Comparison of ENCODE assay signal across 36 cellular contexts in the genomic region with DNA sequence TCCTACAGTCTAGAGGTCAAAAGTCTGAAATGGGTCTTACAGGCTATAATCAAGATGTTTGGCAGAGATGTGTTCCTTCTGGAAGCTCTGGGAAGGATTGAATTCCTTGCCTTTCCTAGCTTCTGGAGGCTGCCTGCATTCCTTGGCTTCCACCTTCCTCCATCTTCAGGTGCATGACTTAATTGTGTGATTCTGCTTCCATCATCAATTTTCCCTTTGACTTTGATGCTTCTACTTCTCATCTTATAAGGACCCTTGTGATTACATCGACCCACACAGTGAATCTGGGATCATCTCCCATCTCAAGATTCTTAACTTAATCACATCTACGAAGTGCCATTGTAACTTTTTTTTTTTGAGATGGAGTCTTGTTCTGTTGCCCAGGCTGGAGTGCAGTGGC.
"Had no signal": no experiment of that assay in that cellular context is flagged by ENCODE, and none has a peak within 500 bp of the region (broad histone marks: within the 10 kb centered on the region; RNA-seq: fewer than 3 reads in every experiment).

No MANE protein-coding gene starts in this region.

- H3K27ac ChIP-seq: adrenal gland, body of pancreas, brain microvascular endothelial cell, breast epithelium, WERI-Rb-1 had no signal

- H3K9me3 ChIP-seq: adrenal gland, body of pancreas, breast epithelium had no signal

- H3K9me3 Mint-ChIP-seq: activated CD4-positive, alpha-beta memory T cell treated with anti-CD3 and anti-CD28 coated beads, Interleukin-2, amount 10 ng/mL, durations not matched to agents 7 days and 5 days; activated CD4-positive, alpha-beta T cell treated with anti-CD3 and anti-CD28 coated beads, Interleukin-2, amount 10 ng/mL, durations not matched to agents 7 days and 5 days; activated naive CD4-positive, alpha-beta T cell treated with anti-CD3 and anti-CD28 coated beads, Interleukin-2, amount 10 ng/mL, durations not matched to agents 7 days and 5 days; activated naive CD4-positive, alpha-beta T cell treated with anti-CD3 and anti-CD28 coated beads, Interleukin-2, amount 50 U/mL, for 24 hours; activated naive CD8-positive, alpha-beta T cell treated with anti-CD3 and anti-CD28 coated beads for 36 hours; activated T-cell treated with anti-CD3 and anti-CD28 coated beads, Interleukin-2, amount 50 U/mL, for 24 hours; activated T-helper 2 cell treated with anti-CD3 and anti-CD28 coated beads, Interferon-gamma antibody, Interleukin-2, Interleukin-4, amounts not matched to agents 10 μg/mL and 5 μg/mL and 100 μg/mL, durations not matched to agents 14 hours and 24 hours and 36 hours; T-helper 1 cell treated with Interleukin-12 subunit alpha and Interleukin-12 subunit beta and Interleukin-4 antibody, amounts not matched to agents 30 μg/mL and 1 μg/mL, for 36 hours; T-helper 2 cell treated with Interferon-gamma antibody and Interleukin-4, amounts not matched to agents 5 μg/mL and 100 μg/mL, for 36 hours; WTC11 had no signal

- H3K27ac Mint-ChIP-seq: activated CD4-positive, alpha-beta memory T cell treated with anti-CD3 and anti-CD28 coated beads, Interleukin-2, amount 10 ng/mL, durations not matched to agents 7 days and 5 days; activated CD4-positive, alpha-beta T cell treated with anti-CD3 and anti-CD28 coated beads for 36 hours; activated CD4-positive, alpha-beta T cell treated with anti-CD3 and anti-CD28 coated beads, Interleukin-2, amount 10 ng/mL, durations not matched to agents 7 days and 5 days; activated CD8-positive, alpha-beta memory T cell treated with anti-CD3 and anti-CD28 coated beads, Interleukin-2, amount 10 ng/mL, durations not matched to agents 7 days and 5 days; activated CD8-positive, alpha-beta T cell treated with anti-CD3 and anti-CD28 coated beads, Interleukin-2, amount 10 ng/mL, durations not matched to agents 7 days and 5 days; activated naive CD4-positive, alpha-beta T cell treated with anti-CD3 and anti-CD28 coated beads, Interleukin-2, amount 10 ng/mL, durations not matched to agents 7 days and 5 days; activated naive CD4-positive, alpha-beta T cell treated with anti-CD3 and anti-CD28 coated beads, Interleukin-2, amount 50 U/mL, for 24 hours; activated naive CD8-positive, alpha-beta T cell treated with anti-CD3 and anti-CD28 coated beads for 36 hours; activated T-cell treated with anti-CD3 and anti-CD28 coated beads, Interleukin-2, amount 50 U/mL, for 24 hours; activated T-helper 2 cell treated with anti-CD3 and anti-CD28 coated beads, Interferon-gamma antibody, Interleukin-2, Interleukin-4, amounts not matched to agents 10 μg/mL and 5 μg/mL and 100 μg/mL, durations not matched to agents 14 hours and 24 hours and 36 hours; T-helper 1 cell treated with Interleukin-12 subunit alpha and Interleukin-12 subunit beta and Interleukin-4 antibody, amounts not matched to agents 30 μg/mL and 1 μg/mL, for 36 hours; T-helper 2 cell treated with Interferon-gamma antibody and Interleukin-4, amounts not matched to agents 5 μg/mL and 100 μg/mL, for 36 hours; WTC11 had no signal

- H3K4me1 ChIP-seq: adrenal gland, body of pancreas, breast epithelium had no signal

- FAIRE-seq: astrocyte had no signal

- H3K4me3 ChIP-seq: adrenal gland, body of pancreas, breast epithelium had no signal

- DNase-seq: activated CD4-positive, alpha-beta memory T cell treated with anti-CD3 and anti-CD28 coated beads, Interleukin-2, amount 10 ng/mL, durations not matched to agents 7 days and 5 days; activated CD4-positive, alpha-beta T cell treated with anti-CD3 and anti-CD28 coated beads for 1 hour; activated CD4-positive, alpha-beta T cell treated with anti-CD3 and anti-CD28 coated beads for 36 hours; activated CD4-positive, alpha-beta T cell treated with anti-CD3 and anti-CD28 coated beads for 48 hours; activated CD4-positive, alpha-beta T cell treated with anti-CD3 and anti-CD28 coated beads, Interleukin-2, amount 10 ng/mL, durations not matched to agents 7 days and 5 days; activated CD4-positive, alpha-beta T cell treated with anti-CD3 and anti-CD28 coated beads, Interleukin-2, amount 50 U/mL, for 48 hours; activated CD4-positive, CD25-positive, alpha-beta regulatory T cell; activated CD8-positive, alpha-beta memory T cell treated with anti-CD3 and anti-CD28 coated beads for 24 hours; activated CD8-positive, alpha-beta memory T cell treated with anti-CD3 and anti-CD28 coated beads, Interleukin-2, amount 10 ng/mL, durations not matched to agents 7 days and 5 days; activated CD8-positive, alpha-beta memory T cell treated with anti-CD3 and anti-CD28 coated beads, Interleukin-2, amount 50 U/mL, for 48 hours; activated CD8-positive, alpha-beta T cell treated with anti-CD3 and anti-CD28 coated beads, Interleukin-2, amount 10 ng/mL, durations not matched to agents 7 days and 5 days; activated effector memory CD4-positive, alpha-beta T cell treated with Interleukin-2 at 50 U/mL for 16 hours; activated gamma-delta T cell; activated naive CD4-positive, alpha-beta T cell treated with anti-CD3 and anti-CD28 coated beads, Interleukin-2, amount 10 ng/mL, durations not matched to agents 7 days and 5 days; activated naive CD4-positive, alpha-beta T cell treated with Interleukin-2 at 50 U/mL for 16 hours; activated naive CD8-positive, alpha-beta T cell treated with anti-CD3 and anti-CD28 coated beads for 36 hours; activated T-cell treated with anti-CD3 and anti-CD28 coated beads, Interleukin-2, amount 50 U/mL, for 24 hours; activated T-cell treated with anti-CD3 and anti-CD28 coated beads, Interleukin-2, amount 50 U/mL, for 48 hours; adrenal gland; amniotic stem cell; aorta; body of pancreas; brain microvascular endothelial cell; central memory CD4-positive, alpha-beta T cell; T-helper 1 cell; T-helper 2 cell; T-helper 9 cell; WERI-Rb-1 had no signal

- H3K36me3 Mint-ChIP-seq: activated CD8-positive, alpha-beta memory T cell treated with anti-CD3 and anti-CD28 coated beads, Interleukin-2, amount 10 ng/mL, durations not matched to agents 7 days and 5 days; activated naive CD4-positive, alpha-beta T cell treated with anti-CD3 and anti-CD28 coated beads, Interleukin-2, amount 10 ng/mL, durations not matched to agents 7 days and 5 days; activated naive CD4-positive, alpha-beta T cell treated with anti-CD3 and anti-CD28 coated beads, Interleukin-2, amount 50 U/mL, for 24 hours; activated naive CD8-positive, alpha-beta T cell treated with anti-CD3 and anti-CD28 coated beads for 36 hours; WTC11 had no signal

- ATAC-seq: activated CD4-positive, alpha-beta T cell treated with anti-CD3 and anti-CD28 coated beads for 36 hours; activated CD4-positive, CD25-positive, alpha-beta regulatory T cell treated with anti-CD3 and anti-CD28 coated beads, Interleukin-2, amount 50 U/mL, for 24 hours; activated CD8-positive, alpha-beta memory T cell treated with anti-CD3 and anti-CD28 coated beads, Interleukin-2, amount 10 ng/mL, durations not matched to agents 7 days and 5 days; activated CD8-positive, alpha-beta T cell treated with anti-CD3 and anti-CD28 coated beads, Interleukin-2, amount 10 ng/mL, durations not matched to agents 7 days and 5 days; body of pancreas; WTC11 had no signal

- H3K36me3 ChIP-seq: adrenal gland, brain microvascular endothelial cell, breast epithelium, WERI-Rb-1 had no signal

- H3K27me3 ChIP-seq: adrenal gland, body of pancreas, brain microvascular endothelial cell, breast epithelium had no signal
